2 cellular contexts compared by ENCODE assay signal in the genomic region with DNA sequence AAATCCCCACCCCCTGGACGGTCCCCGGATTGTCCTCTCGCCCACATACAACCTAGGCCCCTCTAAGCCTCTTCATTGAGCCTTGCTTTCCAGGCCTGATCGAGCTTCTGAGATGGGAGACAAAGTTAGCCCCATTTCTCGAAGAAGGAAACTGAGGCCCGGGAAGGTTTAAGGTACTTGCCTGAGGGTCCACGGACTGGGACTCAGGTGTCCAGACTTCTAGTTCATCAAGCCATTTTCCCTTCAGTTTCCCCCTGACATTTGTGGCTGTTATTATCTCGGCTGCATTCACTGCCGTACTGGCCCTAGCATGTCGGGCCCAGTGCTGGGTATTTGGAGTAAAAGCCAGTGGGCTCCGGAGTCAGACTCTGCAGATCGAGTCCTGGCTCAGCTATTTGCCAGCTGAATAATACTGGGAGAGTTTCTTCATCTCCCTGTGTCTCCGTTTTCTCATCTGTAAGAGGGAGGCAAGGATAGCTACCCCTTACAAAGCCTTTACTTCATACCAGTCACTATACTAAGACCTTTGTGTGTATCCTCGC.
TF ChIP-seq lines count a peak whose summit lies in the region.

No MANE protein-coding gene starts in this region.

TF ChIP-seq in GM12878, 131 proteins besides CTCF, POLR2A, EP300 and RAD21 (continued from another document):
- 0 out of 2 replicates have a peak, but pooled peaks have one; percentile 6 for TF ChIP-seq POLR2AphosphoS2 (IDR thresholded peaks at IDR 0.05; ENCODE audit: low read depth, low read length)

TF ChIP-seq in liver, 16 proteins besides CTCF, POLR2A, EP300 and RAD21:
- TF ChIP-seq JUND (IDR thresholded peaks at IDR 0.05) (no peak), ZBTB33 (IDR thresholded peaks at IDR 0.05) (no peak)
TF ChIP-seq in liver: peak in this region for 0.
